ENCODE assay signal across 20 cellular contexts in the genomic region with DNA sequence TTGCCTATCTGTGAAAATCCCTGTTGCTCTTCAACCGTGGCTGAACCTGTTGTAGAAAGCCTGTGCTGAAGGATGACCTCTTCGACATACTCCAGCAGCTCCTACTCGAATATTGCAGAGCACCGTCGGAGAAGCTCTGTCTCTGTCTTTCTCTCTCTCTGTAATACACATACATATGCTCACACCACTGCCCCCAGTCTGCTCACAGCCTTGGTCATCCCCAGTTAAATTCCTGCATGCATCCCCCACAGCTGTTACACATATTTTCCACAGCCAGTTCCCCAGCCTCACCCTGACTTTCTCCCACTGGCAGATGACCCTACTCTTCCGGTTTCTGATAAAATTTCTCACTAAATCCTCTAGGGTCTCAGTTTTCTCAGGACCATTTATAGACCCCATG.
DNase-seq lines count a peak whose midpoint lies in the region; ATAC-seq and TF ChIP-seq lines count a peak whose summit lies in the region.
"Had no signal": no experiment of that assay in that cellular context is flagged by ENCODE, and none has a peak within 500 bp of the region (broad histone marks: within the 10 kb centered on the region; RNA-seq: fewer than 3 reads in every experiment).

No MANE protein-coding gene starts in this region.

- H3K4me1 Mint-ChIP-seq in WTC11 = peaks cover 6% of the 10 kb centered on the region; the same call in 1 of the 2 replicates
- no peaks in the 10 kb centered on the region for H3K4me1 Mint-ChIP-seq in endodermal cell

- H3K27ac ChIP-seq in HUES6 (ENCODE audit: low read depth, low read length) (no peak overlapping the region), endodermal cell (ENCODE audit: low read depth, low read length) (no peak overlapping the region), mesendoderm (ENCODE audit: low read depth, low read length) (no peak overlapping the region)
- H3K27ac ChIP-seq: 22Rv1, A549, C4-2B, GM23248, HL-60 had no signal

- no peak overlapping the region for H3K4ac ChIP-seq in mesendoderm (ENCODE audit: low read depth, low read length)

- H3K9me3 ChIP-seq in HUES6 (ENCODE audit: control insufficient read depth, insufficient read depth, low read depth, low read length) (peaks cover 14% of the 10 kb centered on the region), endodermal cell (ENCODE audit: control insufficient read depth, low read length) (peaks cover 2% of the 10 kb centered on the region)
- H3K9me3 ChIP-seq: A549 had no signal

- no peak overlapping the region for H3K4me3 ChIP-seq in HUES6 (ENCODE audit: low read depth, low read length)
- H3K4me3 ChIP-seq in endodermal cell (ENCODE audit: low read length) = no peak overlapping the region
- H3K4me3 ChIP-seq in mesendoderm (ENCODE audit: low read length) = no peak overlapping the region
- H3K4me3 ChIP-seq: A549, GM23248 had no signal

- no peak overlapping the region for H3K23ac ChIP-seq in mesendoderm (ENCODE audit: low read length)

- H3K36me3 Mint-ChIP-seq in WTC11 (peaks cover 27% of the 10 kb centered on the region), endodermal cell (ENCODE audit: low read depth) (no peaks in the 10 kb centered on the region)

- no peak overlapping the region for H2BK15ac ChIP-seq in mesendoderm (replicated peaks; ENCODE audit: low read depth)

- no peak overlapping the region for H3K18ac ChIP-seq in mesendoderm (ENCODE audit: low read length)

- no peaks in the 10 kb centered on the region for H3K79me1 ChIP-seq in mesendoderm (ENCODE audit: low read length)

- WGBS in endodermal cell (ENCODE audit: insufficient coverage in 1 of 2, insufficient read length in 1 of 2), 2 experiments = 75 to 78% methylated on average over 6 of the region's 6 CpGs
- no CpG with 5 or more reads among the region's 6 CpGs for WGBS in mesendoderm (ENCODE audit: extremely low coverage, insufficient coverage, low lambda C conversion rate)

- no peak overlapping the region for H2BK5ac ChIP-seq in mesendoderm (ENCODE audit: low read length)

- H3K4me1 ChIP-seq in HUES6 (ENCODE audit: control insufficient read depth, insufficient read depth, low read length) (peaks cover 12% of the 10 kb centered on the region), endodermal cell (ENCODE audit: control insufficient read depth, insufficient read depth, low read length) (no peaks in the 10 kb centered on the region), mesendoderm (ENCODE audit: control insufficient read depth, low read depth, low read length) (no peaks in the 10 kb centered on the region)
- H3K4me1 ChIP-seq: A549 had no signal

- H3K4me3 Mint-ChIP-seq in WTC11 (no peak overlapping the region), endodermal cell (no peak overlapping the region)
- H3K4me3 Mint-ChIP-seq: CD4-positive, alpha-beta T cell; HFFc6 had no signal

- no peaks in the 10 kb centered on the region for H3K79me2 ChIP-seq in mesendoderm (ENCODE audit: control insufficient read depth, insufficient read depth, low read length)

- TF ChIP-seq CTCF in WTC11 (IDR thresholded peaks at IDR 0.05) = no peak
- TF ChIP-seq CTCF in endodermal cell (conservative IDR thresholded peaks at IDR 0.05) = no peak

- ATAC-seq in WTC11 = peak; percentile 66
- no peak for ATAC-seq in activated CD4-positive, CD25-positive, alpha-beta regulatory T cell treated with anti-CD3 and anti-CD28 coated beads, Interleukin-2, amount 50 U/mL, for 24 hours
- ATAC-seq: A549, HCT116 had no signal

- H3K9me3 Mint-ChIP-seq in WTC11 (peaks cover 39% of the 10 kb centered on the region), endodermal cell (peaks cover 12% of the 10 kb centered on the region)

- no peak overlapping the region for H2AK5ac ChIP-seq in mesendoderm (ENCODE audit: low read length)

- H3K9ac ChIP-seq in HUES6 (ENCODE audit: low read length) (peak overlapping the region; percentile 26), endodermal cell (ENCODE audit: extremely low read depth, low read length, poor library complexity, severe bottlenecking) (no peak overlapping the region), mesendoderm (ENCODE audit: low read length) (no peak overlapping the region)
- H3K9ac ChIP-seq: GM23248 had no signal

- H4K5ac ChIP-seq in mesendoderm (ENCODE audit: low read length) = no peak overlapping the region

- H3K56ac ChIP-seq in mesendoderm (ENCODE audit: low read length) = no peak overlapping the region

- no peak overlapping the region for H4K8ac ChIP-seq in mesendoderm (ENCODE audit: low read depth, low read length)

- H3K27ac Mint-ChIP-seq in WTC11 (no peak overlapping the region), endodermal cell (no peak overlapping the region)
- H3K27ac Mint-ChIP-seq: CD4-positive, alpha-beta T cell; HFFc6 had no signal

- no peaks in the 10 kb centered on the region for H3K27me3 ChIP-seq in HUES6 (ENCODE audit: control insufficient read depth, insufficient read depth, low read length)
- no peaks in the 10 kb centered on the region for H3K27me3 ChIP-seq in endodermal cell (ENCODE audit: control insufficient read depth, insufficient read depth, low read length, poor library complexity, severe bottlenecking)
- H3K27me3 ChIP-seq in mesendoderm (ENCODE audit: insufficient read depth, low read length, poor library complexity) = no peaks in the 10 kb centered on the region

- no peak overlapping the region for H3K4me2 ChIP-seq in mesendoderm (ENCODE audit: low read length)
- H3K4me2 ChIP-seq: A549 had no signal

- no peaks in the 10 kb centered on the region for H3K27me3 Mint-ChIP-seq in WTC11 (ENCODE audit: low read depth)
- peaks cover 5% of the 10 kb centered on the region for H3K27me3 Mint-ChIP-seq in endodermal cell (ENCODE audit: insufficient read depth)
- H3K27me3 Mint-ChIP-seq: CD4-positive, alpha-beta T cell had no signal

- no peak overlapping the region for H2BK120ac ChIP-seq in mesendoderm (ENCODE audit: low read depth, low read length)

- CTCF ChIA-PET in WTC11 (lab: Charles Lee) = interaction anchor here (0.5 kb wide), 1 partner anchor 238 kb away, joined by 4 read pairs; no protein-coding TSS in a partner anchor

- DNase-seq in WTC11 (ENCODE audit: low spot score) (no peak), endodermal cell (peak; percentile 52), mesendoderm (peak; percentile 71), DMS153 treated with DMSO at 0.1 percent for 48 hours (lab: John Stamatoyannopoulos, UW; ENCODE audit: unreplicated experiment) (no peak), COLO668 (lab: John Stamatoyannopoulos, UW; ENCODE audit: unreplicated experiment) (no peak), NCI-H524 treated with DMSO at 0.1 percent for 48 hours (lab: John Stamatoyannopoulos, UW) (no peak)
- DNase-seq: AML-193; CD4-positive, alpha-beta T cell; DND-41; EL; GM23248; HFFc6; IMR-90 had no signal

- POLR2A ChIA-PET in WTC11 (lab: Charles Lee) = no interaction called here

- no peaks in the 10 kb centered on the region for H3K36me3 ChIP-seq in HUES6 (ENCODE audit: control insufficient read depth, insufficient read depth, low read length)
- H3K36me3 ChIP-seq in endodermal cell (ENCODE audit: control insufficient read depth, insufficient read depth, low read length) = no peaks in the 10 kb centered on the region
- H3K36me3 ChIP-seq in mesendoderm (ENCODE audit: control insufficient read depth, insufficient read depth, low read length) = no peaks in the 10 kb centered on the region

TF ChIP-seq in WTC11, 78 proteins besides CTCF, POLR2A, EP300 and RAD21:
- no peak for TF ChIP-seq JAZF1 (CRISPR knock-in tag; IDR thresholded peaks at IDR 0.05)
- TF ChIP-seq NFE2L1 (CRISPR knock-in tag; IDR thresholded peaks at IDR 0.05) = no peak
- no peak for TF ChIP-seq ESRRA (CRISPR knock-in tag; IDR thresholded peaks at IDR 0.05; ENCODE audit: borderline replicate concordance)
- no peak for TF ChIP-seq TP53 (CRISPR knock-in tag; IDR thresholded peaks at IDR 0.05)

Comparison
In these comparisons a context has a peak if more than half of its experiments do, and no peak if none do; other contexts are left out.
1. DNase-seq: peak in endodermal cell (single experiment) and mesendoderm (single experiment); none in WTC11 (single experiment), DMS153 treated with DMSO at 0.1 percent for 48 hours (single experiment), COLO668 (single experiment) and NCI-H524 treated with DMSO at 0.1 percent for 48 hours (single experiment).